8 cellular contexts compared by ENCODE assay signal in the genomic region with DNA sequence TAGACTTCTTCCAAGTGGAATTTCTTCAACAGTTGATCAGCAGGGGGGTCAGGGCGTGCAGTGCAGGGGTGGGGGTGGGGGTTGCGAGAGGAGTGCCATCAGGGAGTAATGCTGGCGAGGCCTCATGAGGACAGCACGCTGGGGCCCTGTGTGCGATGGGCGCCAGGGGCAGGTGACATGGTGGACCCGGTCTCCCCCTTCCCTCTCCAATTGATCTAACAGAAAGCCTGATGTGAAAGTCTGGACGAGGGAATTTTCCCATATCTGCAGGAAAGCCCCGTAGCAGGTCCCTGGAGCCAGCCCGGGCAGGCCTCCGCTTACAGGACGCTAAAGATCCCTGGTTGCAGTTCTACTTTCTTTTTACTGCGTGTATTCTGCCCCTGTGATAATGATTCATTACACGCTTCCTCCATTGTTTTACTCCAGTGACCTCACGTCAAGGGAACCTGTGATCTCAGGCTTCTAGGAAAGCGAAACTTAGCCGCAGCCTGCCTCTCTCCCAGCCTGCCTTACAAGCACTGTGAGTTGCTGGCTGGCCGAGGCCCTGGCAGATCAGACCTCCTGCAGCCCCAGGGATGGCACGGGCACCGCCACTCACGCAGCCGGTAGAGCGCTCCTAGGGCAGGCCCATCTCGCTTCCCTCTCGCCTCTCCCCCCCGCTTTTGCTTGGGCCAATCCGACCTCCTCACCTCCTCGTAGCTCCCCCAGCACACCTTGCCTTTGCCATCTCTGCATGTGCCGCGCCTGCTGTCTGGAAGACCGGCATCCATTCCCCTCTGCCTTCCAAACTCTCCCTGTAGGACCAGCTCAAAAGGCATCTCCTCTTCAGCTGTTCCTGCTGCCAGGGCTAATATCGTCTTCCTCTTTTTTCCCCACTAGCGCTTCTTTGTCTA. TPM values are rescaled to one million over a fixed set of nuclear protein-coding genes. Genes with fewer than 3 reads are reported as not detected.
DNase-seq lines count a peak whose midpoint lies in the region; ATAC-seq lines count a peak whose summit lies in the region.

No MANE protein-coding gene starts in this region.

- H3K9me3 Mint-ChIP-seq in natural killer cell treated with Interleukin-12 subunit alpha and Interleukin-12 subunit beta and Interleukin-15 and Interleukin-18, amount 100 ng/mL, for 72 hours: no peaks in the 10 kb centered on the region

- peak; percentile 93 for ATAC-seq in GM18511 (IDR thresholded peaks at IDR 0.05; ENCODE audit: unreplicated experiment)
- ATAC-seq in HG02884 (IDR thresholded peaks at IDR 0.05; ENCODE audit: unreplicated experiment): peak; percentile 82
- ATAC-seq in esophagus mucosa: peak; percentile 95
- peak; percentile 97 to 98 for ATAC-seq in natural killer cell treated with Interleukin-12 subunit alpha and Interleukin-12 subunit beta and Interleukin-15 and Interleukin-18, amount 100 ng/mL, for 72 hours

- H3K36me3 Mint-ChIP-seq in natural killer cell treated with Interleukin-12 subunit alpha and Interleukin-12 subunit beta and Interleukin-15 and Interleukin-18, amount 100 ng/mL, for 72 hours: no peaks in the 10 kb centered on the region

- peak; percentile 40 for DNase-seq in NCI-H526 treated with DMSO at 0.1 percent for 48 hours (lab: John Stamatoyannopoulos, UW)
- DNase-seq in activated T-cell treated with anti-CD3 and anti-CD28 coated beads for 24 hours (ENCODE audit: low read depth): peak; percentile 71
- DNase-seq in natural killer cell treated with Interleukin-12 subunit alpha and Interleukin-12 subunit beta and Interleukin-15 and Interleukin-18, amount 100 ng/mL, for 72 hours (ENCODE audit: low spot score): peak; percentile 90
- peak; percentile 82 for DNase-seq in stimulated activated naive CD4-positive, alpha-beta T cell treated with Interleukin-2 at 50 U/mL for 16 hours (lab: John Stamatoyannopoulos, UW)
- no peak for DNase-seq in NCI-H187 (lab: John Stamatoyannopoulos, UW)

- H3K4me1 Mint-ChIP-seq in natural killer cell treated with Interleukin-12 subunit alpha and Interleukin-12 subunit beta and Interleukin-15 and Interleukin-18, amount 100 ng/mL, for 72 hours (ENCODE audit: low read depth in 2 of 2): peaks cover 41 to 53% of the 10 kb centered on the region in 2 donors

- peak overlapping the region; percentile 98 to 99 for H3K27ac Mint-ChIP-seq in natural killer cell treated with Interleukin-12 subunit alpha and Interleukin-12 subunit beta and Interleukin-15 and Interleukin-18, amount 100 ng/mL, for 72 hours

- peak overlapping the region; percentile 93 for H3K4me3 Mint-ChIP-seq in natural killer cell treated with Interleukin-12 subunit alpha and Interleukin-12 subunit beta and Interleukin-15 and Interleukin-18, amount 100 ng/mL, for 72 hours

- H3K27me3 Mint-ChIP-seq in natural killer cell treated with Interleukin-12 subunit alpha and Interleukin-12 subunit beta and Interleukin-15 and Interleukin-18, amount 100 ng/mL, for 72 hours: no peaks in the 10 kb centered on the region

RNA-seq across cellular contexts. Expression of gene NEURL3, which starts 19.2 kb away (rescaled TPM):
- total RNA-seq in esophagus mucosa: not detected
- under 1 TPM in 1 of 2 donors, not detected in 1; 0.64 TPM for total RNA-seq in natural killer cell treated with Interleukin-12 subunit alpha and Interleukin-12 subunit beta and Interleukin-15 and Interleukin-18, amount 100 ng/mL, for 72 hours

RNA-seq across cellular contexts. Expression of gene ARID5A, which starts 50.6 kb away (rescaled TPM):
- 3.0 TPM for total RNA-seq in esophagus mucosa
- total RNA-seq in natural killer cell treated with Interleukin-12 subunit alpha and Interleukin-12 subunit beta and Interleukin-15 and Interleukin-18, amount 100 ng/mL, for 72 hours: 100 to 1,000 TPM in 1 of 2 donors, 10 to 100 TPM in 1; 81.4 to 115 TPM

Comparison
In these comparisons a context has a peak if more than half of its experiments do, and no peak if none do; other contexts are left out.
1. DNase-seq: peak in NCI-H526 treated with DMSO at 0.1 percent for 48 hours (single experiment), activated T-cell treated with anti-CD3 and anti-CD28 coated beads for 24 hours (single experiment), natural killer cell treated with Interleukin-12 subunit alpha and Interleukin-12 subunit beta and Interleukin-15 and Interleukin-18, amount 100 ng/mL, for 72 hours (single experiment) and stimulated activated naive CD4-positive, alpha-beta T cell treated with Interleukin-2 at 50 U/mL for 16 hours (single experiment); none in NCI-H187 (0 of 2).
2. RNA of gene ARID5A, which starts 50.6 kb away (total RNA-seq): 81.4 to 115 TPM in natural killer cell treated with Interleukin-12 subunit alpha and Interleukin-12 subunit beta and Interleukin-15 and Interleukin-18, amount 100 ng/mL, for 72 hours; 3.0 TPM in esophagus mucosa (single experiment); every median in the first group is over 10 times any median in the second.
3. Peak in every context shown above with its lines, with median percentiles within 50 percentile points of each other: ATAC-seq.